21 cellular contexts compared by ENCODE assay signal in the genomic region with DNA sequence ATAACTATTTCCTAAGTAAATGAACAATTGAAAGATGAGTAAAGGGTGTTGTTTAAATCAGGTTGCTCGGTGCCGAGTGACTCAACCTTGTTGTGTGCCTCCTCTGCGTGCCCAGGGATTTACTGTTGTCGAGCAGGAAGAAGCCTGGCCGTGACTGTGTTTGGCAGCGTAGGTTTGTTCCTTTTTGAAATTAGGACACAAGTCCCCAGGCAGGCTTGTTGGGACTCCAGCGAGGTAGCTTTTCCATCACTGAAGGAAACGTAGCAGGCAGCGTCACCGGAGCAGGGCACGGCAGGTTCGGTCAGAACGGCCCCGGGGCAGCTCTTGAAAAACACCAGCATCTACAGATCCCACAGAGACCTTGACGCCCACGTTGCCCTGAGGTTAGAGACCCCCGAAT. TPM values are rescaled to one million over a fixed set of nuclear protein-coding genes. Genes with fewer than 3 reads are reported as not detected.
A peak's percentile ranks its signal among the peaks of the same experiment; 100 is the strongest.
DNase-seq lines count a peak whose midpoint lies in the region; ATAC-seq and TF ChIP-seq lines count a peak whose summit lies in the region.
"Had no signal": no experiment of that assay in that cellular context is flagged by ENCODE, and none has a peak within 500 bp of the region (broad histone marks: within the 10 kb centered on the region; RNA-seq: fewer than 3 reads in every experiment).

No MANE protein-coding gene starts in this region.

- peak overlapping the region; percentile 78 for H2AFZ ChIP-seq in PC-3 (ENCODE audit: low read length)
- no peak overlapping the region for H2AFZ ChIP-seq in mammary epithelial cell (ENCODE audit: low read depth, low read length)

- peak overlapping the region; percentile 58 for H3K4me3 ChIP-seq in PC-3 (ENCODE audit: low read length)
- H3K4me3 ChIP-seq in mammary epithelial cell (replicated peaks in 1 of 3; ENCODE audit: insufficient read depth in 1 of 3, low read depth in 2 of 3, low read length in 3 of 3), result no peak overlapping the region
- H3K4me3 ChIP-seq: SK-N-MC, upper lobe of right lung had no signal

- TF ChIP-seq CTCF in PC-3 (conservative IDR thresholded peaks at IDR 0.05; ENCODE audit: low read depth, low read length), result no peak
- no peak for TF ChIP-seq CTCF in mammary epithelial cell (conservative IDR thresholded peaks at IDR 0.05 in 1 of 2, IDR thresholded peaks at IDR 0.05 in 1 of 2; ENCODE audit: extremely low read depth in 1 of 2, insufficient read depth in 1 of 2, low read depth in 1 of 2, low read length in 2 of 2)

- ATAC-seq in PC-3 (peak; percentile 100), GM18907 (IDR thresholded peaks at IDR 0.05; ENCODE audit: unreplicated experiment) (no peak), GM18873 (IDR thresholded peaks at IDR 0.05; ENCODE audit: low FRiP score, unreplicated experiment) (no peak), HG03457 (IDR thresholded peaks at IDR 0.05; ENCODE audit: unreplicated experiment) (no peak)
- ATAC-seq: CD8-positive, alpha-beta T cell; left ventricle myocardium superior; sciatic nerve; upper lobe of right lung had no signal

- H3K4me2 ChIP-seq in PC-3 (ENCODE audit: low read length) (peak overlapping the region; percentile 70), mammary epithelial cell (ENCODE audit: insufficient read depth, low read depth, low read length) (no peak overlapping the region)
- H3K4me2 ChIP-seq: KMS-11 had no signal

- peaks cover 3% of the 10 kb centered on the region for H3F3A ChIP-seq in PC-3 (ENCODE audit: low read length, unreplicated experiment)

- DNase-seq in Daoy (ENCODE audit: low read depth) (peak; percentile 62), PC-3 (peak; percentile 94), mammary epithelial cell (peak; percentile 37), mucosa of gallbladder (ENCODE audit: low spot score) (peak; percentile 5), erythroblast (lab: John Stamatoyannopoulos, UW) (no peak)
- DNase-seq: activated CD4-positive, alpha-beta T cell treated with anti-CD3 and anti-CD28 coated beads, Interleukin-2, amount 10 ng/mL, durations not matched to agents 7 days and 5 days; activated T-cell treated with anti-CD3 and anti-CD28 coated beads, Interleukin-2, amount 50 U/mL, for 1 hour; CD8-positive, alpha-beta T cell; cortex of kidney; glutamatergic neuron; left ventricle myocardium superior; NCI-H1436; occipital lobe; T1000; upper lobe of right lung had no signal

- in situ Hi-C loops in mammary epithelial cell (cut with MboI; ENCODE audit: low sequenced_read_pairs in 2 of 2), result no loop called here

- WGBS in mammary epithelial cell (ENCODE audit: low coverage, missing lambda C conversion rate), result 42% methylated on average over 12 of the region's 17 CpGs

- POLR2A ChIA-PET in PC-3 (lab: Charles Lee; ENCODE audit: unreplicated experiment), result no interaction called here

- H3K27ac ChIP-seq in PC-3 (ENCODE audit: low read length) (peak overlapping the region; percentile 92), mammary epithelial cell (ENCODE audit: insufficient read depth, low read depth, low read length) (no peak overlapping the region)
- H3K27ac ChIP-seq: KMS-11, SK-N-MC, upper lobe of right lung had no signal

- H3K27me3 ChIP-seq in PC-3 (ENCODE audit: low read length), result no peaks in the 10 kb centered on the region
- no peaks in the 10 kb centered on the region for H3K27me3 ChIP-seq in mammary epithelial cell (ENCODE audit: insufficient read depth, low read length)
- H3K27me3 ChIP-seq: upper lobe of right lung had no signal

- no peaks in the 10 kb centered on the region for H3K79me2 ChIP-seq in PC-3 (ENCODE audit: low read length)
- H3K79me2 ChIP-seq in mammary epithelial cell (ENCODE audit: insufficient read depth, low read length), result no peaks in the 10 kb centered on the region

- H3K9me2 ChIP-seq in PC-3 (replicated peaks; ENCODE audit: low read length), result no peaks in the 10 kb centered on the region

- H3K9ac ChIP-seq in PC-3 (ENCODE audit: low read length), result peak overlapping the region; percentile 66
- H3K9ac ChIP-seq in mammary epithelial cell (ENCODE audit: insufficient read depth, low read length), result no peak overlapping the region
- H3K9ac ChIP-seq: KMS-11 had no signal

- H3K36me3 ChIP-seq in PC-3 (ENCODE audit: low read depth, low read length), result no peaks in the 10 kb centered on the region
- H3K36me3 ChIP-seq in mammary epithelial cell (ENCODE audit: insufficient read depth, low read length), result no peaks in the 10 kb centered on the region
- H3K36me3 ChIP-seq: upper lobe of right lung had no signal

- BruUV-seq in PC-3 (replicated peaks; lab: Mats Ljungman, UMichigan) (no TSS peak), mammary epithelial cell (replicated peaks; lab: Mats Ljungman, UMichigan) (no TSS peak)

- intact Hi-C loops in PC-3 (cut with micrococcal nuclease) (loop anchor here (5.0 kb wide), 1 partner anchor 41 kb away; no protein-coding TSS in a partner anchor), mammary epithelial cell (cut with micrococcal nuclease) (no loop called here)

- H3K4me1 ChIP-seq in PC-3 (ENCODE audit: insufficient read depth, low read length), result peaks cover 12% of the 10 kb centered on the region
- no peaks in the 10 kb centered on the region for H3K4me1 ChIP-seq in mammary epithelial cell (ENCODE audit: insufficient read depth, low read length)
- H3K4me1 ChIP-seq: upper lobe of right lung had no signal

- no peaks in the 10 kb centered on the region for H3K9me3 ChIP-seq in PC-3 (ENCODE audit: low read length)
- H3K9me3 ChIP-seq in mammary epithelial cell (replicated peaks; ENCODE audit: insufficient read depth, low read length), result peaks cover 2% of the 10 kb centered on the region
- H3K9me3 ChIP-seq: upper lobe of right lung had no signal

- TF ChIP-seq POLR2A in erythroblast (IDR thresholded peaks at IDR 0.05; ENCODE audit: low read length), result no peak

- dilution Hi-C loops in mammary epithelial cell (cut with HindIII; ENCODE audit: low sequenced_read_pairs), result no loop called here

- CTCF ChIA-PET in PC-3 (lab: Charles Lee) (no interaction called here), mammary epithelial cell (lab: Charles Lee; ENCODE audit: low non-redundant PET) (no interaction called here)

- H4K20me1 ChIP-seq in PC-3 (ENCODE audit: low read length) (no peaks in the 10 kb centered on the region), mammary epithelial cell (ENCODE audit: insufficient read depth, low read length) (no peaks in the 10 kb centered on the region)

RNA-seq across cellular contexts. Expression of a gene that starts 48.6 kb away (rescaled TPM):
- 30.9 and 83.3 TPM in 2 replicates for total RNA-seq in Daoy (2014; rRNA removed; shearing (Covaris generic))
- total RNA-seq in PC-3 (2014; rRNA removed), result 25.5 and 30.8 TPM in 2 replicates
- 10 to 100 TPM in 1 of 2 donors, 1 to 10 TPM in 1; 9.2 to 19.5 TPM for total RNA-seq in mammary epithelial cell
- polyA plus RNA-seq in mammary epithelial cell, result 28.0 TPM
- polyA minus RNA-seq in mammary epithelial cell, result 5.4 TPM
- total RNA-seq in mucosa of gallbladder, result 18.6 TPM

Comparison
In these comparisons a context has a peak if more than half of its experiments do, and no peak if none do; other contexts are left out.
1. DNase-seq: peak in Daoy (single experiment), PC-3 (single experiment), mammary epithelial cell (single experiment) and mucosa of gallbladder (single experiment); none in erythroblast (0 of 2).